Comparison of ENCODE assay signal across 19 cellular contexts in genomic region chr6:161677188-161677587, GRCh38.
DNase-seq lines count a peak whose midpoint lies in the region; ATAC-seq, FAIRE-seq and TF ChIP-seq lines count a peak whose summit lies in the region.
"Had no signal": no experiment of that assay in that cellular context is flagged by ENCODE, and none has a peak within 500 bp of the region (broad histone marks: within the 10 kb centered on the region; RNA-seq: fewer than 3 reads in every experiment).

No MANE protein-coding gene starts in this region.

- no peak overlapping the region for H2BK20ac ChIP-seq in H1 (ENCODE audit: low read length)

- H2BK5ac ChIP-seq in H1 (ENCODE audit: low read depth, low read length): no peak overlapping the region
- H2BK5ac ChIP-seq in trophoblast cell (ENCODE audit: low read depth, low read length, poor library complexity): no peak overlapping the region

- H3K27ac ChIP-seq in KMS-11 (peak overlapping the region; percentile 90), H1 (ENCODE audit: low read depth, low read length) (no peak overlapping the region), aorta (ENCODE audit: low read depth in 1 of 2, low read length in 2 of 2) (no peak overlapping the region), trophoblast cell (ENCODE audit: low read depth, low read length) (no peak overlapping the region)
- H3K27ac ChIP-seq: 22Rv1; BLaER1 treated with 17β-estradiol and CSF1 and Interleukin-3, amounts not matched to agents 10 nM and 100 nM had no signal

- no peak overlapping the region for H4K5ac ChIP-seq in H1 (ENCODE audit: insufficient read length, low read depth, low read length)

- H3K36me3 ChIP-seq in KMS-11 (ENCODE audit: insufficient read depth) (no peaks in the 10 kb centered on the region), H1 (ENCODE audit: control insufficient read depth in 2 of 4, insufficient read depth in 4 of 4, low read length in 3 of 4) (no peaks in the 10 kb centered on the region), aorta (ENCODE audit: control insufficient read depth in 1 of 2, insufficient read depth in 2 of 2, low read length in 1 of 2) (no peaks in the 10 kb centered on the region), trophoblast cell (ENCODE audit: control insufficient read depth in 1 of 2, insufficient read depth in 2 of 2, low read length in 2 of 2) (no peaks in the 10 kb centered on the region)
- H3K36me3 ChIP-seq: BLaER1 treated with 17β-estradiol and CSF1 and Interleukin-3, amounts not matched to agents 10 nM and 100 nM had no signal

- TF ChIP-seq POLR2A in H1 (IDR thresholded peaks at IDR 0.05; ENCODE audit: control extremely low read depth in 1 of 2, low read depth in 2 of 2, low read length in 2 of 2): no peak

- H3K4me1 ChIP-seq in KMS-11 (ENCODE audit: low read depth, poor library complexity, severe bottlenecking) (peaks cover 40% of the 10 kb centered on the region), H1 (replicated peaks in 1 of 4; ENCODE audit: control insufficient read depth in 3 of 4, insufficient read depth in 4 of 4, low read length in 3 of 4) (no peaks in the 10 kb centered on the region), aorta (ENCODE audit: control insufficient read depth in 1 of 2, insufficient read depth in 2 of 2, low read length in 2 of 2) (no peaks in the 10 kb centered on the region), trophoblast cell (ENCODE audit: control insufficient read depth in 1 of 2, insufficient read depth in 2 of 2, low read length in 2 of 2) (peaks cover 0 to 2% of the 10 kb centered on the region in 2 experiments)
- H3K4me1 ChIP-seq: BLaER1 treated with 17β-estradiol and CSF1 and Interleukin-3, amounts not matched to agents 10 nM and 100 nM had no signal

- H3K27me3 ChIP-seq in KMS-11 (ENCODE audit: insufficient read depth, low read depth) (no peaks in the 10 kb centered on the region), H1 (replicated peaks in 1 of 4; ENCODE audit: control insufficient read depth in 3 of 4, extremely low read depth in 1 of 4, insufficient read depth in 3 of 4, low read length in 3 of 4) (no peaks in the 10 kb centered on the region), aorta (ENCODE audit: control insufficient read depth in 1 of 2, insufficient read depth in 2 of 2, low read length in 1 of 2) (no peaks in the 10 kb centered on the region), trophoblast cell (ENCODE audit: insufficient read depth, low read length) (no peaks in the 10 kb centered on the region)
- H3K27me3 ChIP-seq: BLaER1 treated with 17β-estradiol and CSF1 and Interleukin-3, amounts not matched to agents 10 nM and 100 nM had no signal

- DNase-seq in NCI-H146 (lab: John Stamatoyannopoulos, UW) (peak; percentile 30), NCI-H146 treated with DMSO at 0.1 percent for 48 hours (lab: John Stamatoyannopoulos, UW; ENCODE audit: unreplicated experiment) (no peak), H1 (ENCODE audit: low read depth in 1 of 2, low spot score in 2 of 2) (no peak), aorta (no peak), trophoblast cell (no peak), NOMO-1 treated with DMSO at 0.1 percent for 48 hours (lab: John Stamatoyannopoulos, UW; ENCODE audit: unreplicated experiment) (no peak), A172 (ENCODE audit: low spot score) (no peak)
- DNase-seq: CD4-positive, CD25-positive, alpha-beta regulatory T cell; CD8-positive, alpha-beta memory T cell; DMS 273 treated with DMSO at 0.1 percent for 48 hours; DMS53; DND-41; EL; GOT3; H9 had no signal

- no peak for TF ChIP-seq EP300 in H1 (IDR thresholded peaks at IDR 0.05; ENCODE audit: borderline replicate concordance in 1 of 2, low read depth in 2 of 2, low read length in 2 of 2)

- no peak overlapping the region for H3K4ac ChIP-seq in H1 (replicated peaks; ENCODE audit: insufficient read length, low read depth, low read length)
- no peak overlapping the region for H3K4ac ChIP-seq in trophoblast cell (ENCODE audit: low read depth, low read length)

- H2BK120ac ChIP-seq in H1 (replicated peaks; ENCODE audit: low read depth, low read length) (no peak overlapping the region), trophoblast cell (ENCODE audit: insufficient read depth, low read length, poor library complexity) (no peak overlapping the region)

- H3K9me3 ChIP-seq in H1 (ENCODE audit: insufficient read depth in 2 of 2, low read depth in 1 of 2, low read length in 1 of 2) (no peaks in the 10 kb centered on the region), aorta (ENCODE audit: control insufficient read depth, low read length) (no peaks in the 10 kb centered on the region), trophoblast cell (ENCODE audit: insufficient read depth, low read depth, low read length) (no peaks in the 10 kb centered on the region)
- H3K9me3 ChIP-seq: BLaER1 treated with 17β-estradiol and CSF1 and Interleukin-3, amounts not matched to agents 10 nM and 100 nM had no signal

- no peak overlapping the region for H4K12ac ChIP-seq in trophoblast cell (ENCODE audit: low read depth, low read length)

- H4K8ac ChIP-seq in H1 (ENCODE audit: extremely low read depth, insufficient read depth, low read length): peak overlapping the region; percentile 68; the same call in 1 of the 2 replicates
- H4K8ac ChIP-seq in trophoblast cell (ENCODE audit: low read depth, low read length): no peak overlapping the region

- H3K18ac ChIP-seq in H1 (ENCODE audit: extremely low read depth, low read length): no peak overlapping the region
- H3K18ac ChIP-seq in trophoblast cell (ENCODE audit: low read length): no peak overlapping the region

- H2AK5ac ChIP-seq in H1 (ENCODE audit: low read depth, low read length) (no peak overlapping the region), trophoblast cell (ENCODE audit: low read length) (no peak overlapping the region)

- no peak overlapping the region for H4K91ac ChIP-seq in H1 (replicated peaks; ENCODE audit: insufficient read length, low read length)
- no peak overlapping the region for H4K91ac ChIP-seq in trophoblast cell (ENCODE audit: low read depth, low read length)

- H3K14ac ChIP-seq in H1 (ENCODE audit: insufficient read length): no peak overlapping the region
- H3K14ac ChIP-seq in trophoblast cell (ENCODE audit: low read length): no peak overlapping the region

- H3K56ac ChIP-seq in H1 (replicated peaks; ENCODE audit: insufficient read length, low read depth, low read length): no peak overlapping the region

- H2AFZ ChIP-seq in KMS-11 (ENCODE audit: low read depth) (peak overlapping the region; percentile 63; the same call in 1 of the 2 replicates), H1 (ENCODE audit: low read length) (no peak overlapping the region), trophoblast cell (ENCODE audit: insufficient read depth, low read length, poor library complexity) (no peak overlapping the region)

- H3K23ac ChIP-seq in H1 (ENCODE audit: insufficient read length) (no peak overlapping the region), trophoblast cell (ENCODE audit: low read length) (no peak overlapping the region)

- POLR2A ChIA-PET in H1 (lab: Charles Lee; ENCODE audit: partially characterized antibody): interaction anchor here (0.6 kb wide), 1 partner anchor 39 kb away, joined by 6 read pairs; no protein-coding TSS in a partner anchor

- intact Hi-C loops in aorta (cut with DNase I): no loop called here

- no peaks in the 10 kb centered on the region for H3K23me2 ChIP-seq in H1 (ENCODE audit: low read depth, low read length)

- no peak for TF ChIP-seq RAD21 in H1 (IDR thresholded peaks at IDR 0.05 in 1 of 2, conservative IDR thresholded peaks at IDR 0.05 in 1 of 2; ENCODE audit: low read depth in 2 of 2, low read length in 2 of 2)

- H3K79me1 ChIP-seq in H1 (ENCODE audit: low read depth, low read length) (no peaks in the 10 kb centered on the region), trophoblast cell (ENCODE audit: low read length) (no peaks in the 10 kb centered on the region)

- no peaks in the 10 kb centered on the region for H4K20me1 ChIP-seq in KMS-11 (ENCODE audit: insufficient read depth)
- no peaks in the 10 kb centered on the region for H4K20me1 ChIP-seq in H1 (replicated peaks in 1 of 2; ENCODE audit: control insufficient read depth in 1 of 2, insufficient read depth in 2 of 2, low read length in 2 of 2)
- H4K20me1 ChIP-seq: BLaER1 treated with 17β-estradiol and CSF1 and Interleukin-3, amounts not matched to agents 10 nM and 100 nM had no signal

- H3K4me3 ChIP-seq in KMS-11 (IDR thresholded peaks at IDR 0.05; ENCODE audit: insufficient read depth, low read depth, low read length) (no peak overlapping the region), H1 (ENCODE audit: extremely low read depth in 1 of 4, insufficient read depth in 2 of 4, low read depth in 3 of 4, low read length in 4 of 4) (no peak overlapping the region), aorta (ENCODE audit: low read length in 2 of 2) (no peak overlapping the region), trophoblast cell (ENCODE audit: low read depth, low read length) (no peak overlapping the region)
- H3K4me3 ChIP-seq: BLaER1 treated with 17β-estradiol and CSF1 and Interleukin-3, amounts not matched to agents 10 nM and 100 nM; GM12878 had no signal

- no peak overlapping the region for H2BK12ac ChIP-seq in H1 (ENCODE audit: low read depth, low read length)
- H2BK12ac ChIP-seq in trophoblast cell (ENCODE audit: low read length): no peak overlapping the region

- no peak for FAIRE-seq in H1 (lab: Jason Lieb, UNC)
- FAIRE-seq: GM12878 had no signal

- H3K4me2 ChIP-seq in KMS-11 (peak overlapping the region; percentile 75), H1 (ENCODE audit: insufficient read depth in 1 of 2, low read depth in 2 of 2, low read length in 2 of 2) (no peak overlapping the region), trophoblast cell (ENCODE audit: low read length) (no peak overlapping the region)
- H3K4me2 ChIP-seq: BLaER1 treated with 17β-estradiol and CSF1 and Interleukin-3, amounts not matched to agents 10 nM and 100 nM had no signal

- no peaks in the 10 kb centered on the region for H3K79me2 ChIP-seq in KMS-11 (ENCODE audit: insufficient read depth, low read depth)
- no peaks in the 10 kb centered on the region for H3K79me2 ChIP-seq in H1 (ENCODE audit: control insufficient read depth in 1 of 2, insufficient read depth in 2 of 2, low read length in 2 of 2)
- H3K79me2 ChIP-seq in trophoblast cell (ENCODE audit: control insufficient read depth, insufficient read depth, low read length, poor library complexity): no peaks in the 10 kb centered on the region

- no peak overlapping the region for H2BK15ac ChIP-seq in H1 (ENCODE audit: low read length)

- 83% methylated on average over 7 of the region's 7 CpGs; no CpG with 5 or more reads in 1 of the 2 experiments for WGBS in H1 (ENCODE audit: extremely low coverage in 1 of 2, insufficient coverage in 1 of 2, insufficient read length in 1 of 2, insufficient replicate concordance in 2 of 2, low coverage in 1 of 2, low lambda C conversion rate in 2 of 2, missing lambda C conversion rate in 1 of 2), 2 experiments
- WGBS in aorta, 2 donors: 88 to 91% methylated on average over 7 of the region's 7 CpGs
- no CpG with 5 or more reads among the region's 7 CpGs for WGBS in trophoblast cell (ENCODE audit: extremely low coverage, insufficient coverage, insufficient read length)

- CTCF ChIA-PET in H1 (lab: Charles Lee; ENCODE audit: partially characterized antibody): interaction anchor here (0.6 to 2.7 kb wide), 4 partner anchors 56 to 849 kb away, joined by 3 to 7 read pairs (median 4); no protein-coding TSS in a partner anchor

- H3K9ac ChIP-seq in KMS-11 (peak overlapping the region; percentile 45; the same call in 1 of the 2 replicates), H1 (replicated peaks in 1 of 4; ENCODE audit: extremely low read depth in 1 of 4, low read depth in 3 of 4, low read length in 3 of 4) (no peak overlapping the region), trophoblast cell (ENCODE audit: low read length) (no peak overlapping the region)
- H3K9ac ChIP-seq: BLaER1 treated with 17β-estradiol and CSF1 and Interleukin-3, amounts not matched to agents 10 nM and 100 nM had no signal

- ATAC-seq in aorta (ENCODE audit: low FRiP score): peak; percentile 11

- TF ChIP-seq CTCF in KMS-11 (conservative IDR thresholded peaks at IDR 0.05; ENCODE audit: low read depth, low read length): no peak
- no peak for TF ChIP-seq CTCF in H1 (IDR thresholded peaks at IDR 0.05; ENCODE audit: control extremely low read depth in 1 of 3, insufficient read depth in 1 of 3, low read depth in 1 of 3, low read length in 3 of 3)
